ENCODE assay signal across 8 cellular contexts in genomic region chr10:42782446-42783180, GRCh38. TPM values are rescaled to one million over a fixed set of nuclear protein-coding genes. Genes with fewer than 3 reads are reported as not detected.
DNase-seq lines count a peak whose midpoint lies in the region; ATAC-seq and TF ChIP-seq lines count a peak whose summit lies in the region.

Gene BMS1, plus strand, starts transcription at chr10:42782795. Its CDS starts 1,600 bp downstream, at chr10:42784395.

- peak; percentile 95 for ATAC-seq in HG03175 (IDR thresholded peaks at IDR 0.05; ENCODE audit: unreplicated experiment)

- BruUV-seq in mammary epithelial cell (replicated peaks; lab: Mats Ljungman, UMichigan): no TSS peak

- H4K20me1 ChIP-seq in mammary epithelial cell (ENCODE audit: insufficient read depth, low read length): no peaks in the 10 kb centered on the region

- peak within 1 kb of the TSS; percentile 96 for H2AFZ ChIP-seq in mammary epithelial cell (ENCODE audit: low read depth, low read length)

- CTCF ChIA-PET in mammary epithelial cell (lab: Charles Lee; ENCODE audit: low non-redundant PET): interaction anchor here (0.7 kb wide), 1 partner anchor 29 kb away, joined by 3 read pairs; no protein-coding TSS in a partner anchor

- TF ChIP-seq POLR2A in GM18951 (IDR thresholded peaks at IDR 0.05; ENCODE audit: extremely low read depth, insufficient read depth, insufficient read length): peak; percentile 93

- WGBS in mammary epithelial cell (ENCODE audit: low coverage, missing lambda C conversion rate): 2% methylated on average over 23 of the region's 60 CpGs

- H3K9ac ChIP-seq in mammary epithelial cell (ENCODE audit: insufficient read depth, low read length): peak within 1 kb of the TSS; percentile 85
- H3K9ac ChIP-seq in iPS-20b (ENCODE audit: low read depth, low read length): peak within 1 kb of the TSS; percentile 86

- peaks cover 4% of the 10 kb centered on the region for H3K4me1 ChIP-seq in mammary epithelial cell (ENCODE audit: insufficient read depth, low read length)
- peaks cover 2% of the 10 kb centered on the region; the same call in 1 of the 2 replicates for H3K4me1 ChIP-seq in iPS-20b (ENCODE audit: insufficient read depth, low read length)

- H3K9me3 ChIP-seq in mammary epithelial cell (replicated peaks; ENCODE audit: insufficient read depth, low read length) (no peaks in the 10 kb centered on the region), iPS-20b (ENCODE audit: insufficient read depth, low read depth, low read length) (no peaks in the 10 kb centered on the region)

- H3K27ac ChIP-seq in mammary epithelial cell (ENCODE audit: insufficient read depth, low read depth, low read length) (peak within 1 kb of the TSS; percentile 84), iPS-20b (ENCODE audit: low read length) (peak within 1 kb of the TSS; percentile 73), skin epidermis (peak within 1 kb of the TSS; percentile 84 to 99 (median 96))

- peak; percentile 93 for DNase-seq in AG08395 (ENCODE audit: low spot score)
- peak; percentile 88 for DNase-seq in NCI-H2227 treated with DMSO at 0.1 percent for 48 hours (lab: John Stamatoyannopoulos, UW)
- peak; percentile 94 for DNase-seq in mammary epithelial cell

- H3K36me3 ChIP-seq in mammary epithelial cell (ENCODE audit: insufficient read depth, low read length) (peaks cover 20% of the 10 kb centered on the region), iPS-20b (ENCODE audit: insufficient read depth, low read depth, low read length) (peaks cover 35% of the 10 kb centered on the region)

- peaks cover 36% of the 10 kb centered on the region for H3K79me2 ChIP-seq in mammary epithelial cell (ENCODE audit: insufficient read depth, low read length)

- peak within 1 kb of the TSS; percentile 92 for H3K4me3 ChIP-seq in WI38 (ENCODE audit: low read depth, low read length)
- H3K4me3 ChIP-seq in mammary epithelial cell (replicated peaks in 1 of 3; ENCODE audit: insufficient read depth in 1 of 3, low read depth in 2 of 3, low read length in 3 of 3): peak within 1 kb of the TSS; percentile 55 to 84 (median 80)
- peak within 1 kb of the TSS; percentile 91 for H3K4me3 ChIP-seq in iPS-20b (ENCODE audit: low read length)
- peak within 1 kb of the TSS; percentile 64 to 89 (median 74) for H3K4me3 ChIP-seq in skin epidermis

- H3K4me2 ChIP-seq in mammary epithelial cell (ENCODE audit: insufficient read depth, low read depth, low read length): peak within 1 kb of the TSS; percentile 97

- dilution Hi-C loops in mammary epithelial cell (cut with HindIII; ENCODE audit: low sequenced_read_pairs): no loop called here

- no peaks in the 10 kb centered on the region for H3K27me3 ChIP-seq in mammary epithelial cell (ENCODE audit: insufficient read depth, low read length)
- peaks cover 12% of the 10 kb centered on the region for H3K27me3 ChIP-seq in iPS-20b (ENCODE audit: insufficient read depth, low read length)

- in situ Hi-C loops in GM18951 (cut with MboI; ENCODE audit: low sequenced_read_pairs, unreplicated experiment): no loop called here
- in situ Hi-C loops in mammary epithelial cell (cut with MboI; ENCODE audit: low sequenced_read_pairs in 2 of 2): no loop called here

- intact Hi-C loops in mammary epithelial cell (cut with micrococcal nuclease): loop anchor here (1.0 kb wide), 5 partner anchors 22 to 323 kb away; partner anchors contain the start of gene ZNF33B

- TF ChIP-seq CTCF in WI38 (IDR thresholded peaks at IDR 0.05; ENCODE audit: low read depth, low read length) (no peak), mammary epithelial cell (conservative IDR thresholded peaks at IDR 0.05 in 1 of 2, IDR thresholded peaks at IDR 0.05 in 1 of 2; ENCODE audit: extremely low read depth in 1 of 2, insufficient read depth in 1 of 2, low read depth in 1 of 2, low read length in 2 of 2) (no peak)

RNA-seq across cellular contexts. Expression of gene BMS1, which starts in this region (rescaled TPM):
- 10 to 100 TPM; 14.3 to 23.5 TPM for total RNA-seq in mammary epithelial cell
- polyA plus RNA-seq in mammary epithelial cell: 5.4 TPM
- 19.8 TPM for polyA minus RNA-seq in mammary epithelial cell

Comparison
In these comparisons a context has a peak if more than half of its experiments do, and no peak if none do; other contexts are left out.
1. Peak in every context shown above with its lines: DNase-seq, ATAC-seq, H3K4me3 ChIP-seq and H3K27ac ChIP-seq.